15 cellular contexts compared by ENCODE assay signal in the genomic region with DNA sequence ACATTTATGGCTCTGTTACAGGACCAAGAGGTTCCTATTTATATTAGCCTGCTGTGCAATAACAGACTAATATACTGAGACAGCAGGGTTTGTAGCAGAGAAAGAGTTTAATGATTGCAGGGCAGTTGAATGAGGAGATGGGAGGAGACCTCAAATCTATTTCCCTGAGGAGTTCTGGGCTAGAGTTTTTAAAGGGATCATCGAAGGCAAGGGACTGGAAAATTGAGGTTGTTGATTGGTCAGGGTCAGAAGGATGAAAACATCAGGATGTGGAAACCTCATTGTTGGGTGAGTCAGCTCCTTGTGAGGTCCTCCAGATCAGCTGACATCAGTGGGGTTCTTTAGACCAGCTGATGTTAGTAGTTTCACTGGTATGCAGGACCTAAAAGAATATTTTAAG.
DNase-seq lines count a peak whose midpoint lies in the region; ATAC-seq and TF ChIP-seq lines count a peak whose summit lies in the region.
"Had no signal": no experiment of that assay in that cellular context is flagged by ENCODE, and none has a peak within 500 bp of the region (broad histone marks: within the 10 kb centered on the region; RNA-seq: fewer than 3 reads in every experiment).

No MANE protein-coding gene starts in this region.

- peaks cover 4% of the 10 kb centered on the region for H3K4me1 ChIP-seq in RWPE2 (ENCODE audit: insufficient read depth, poor library complexity, severe bottlenecking)
- H3K4me1 ChIP-seq in fibroblast of lung (ENCODE audit: control insufficient read depth, extremely low read depth, insufficient read depth, low read length): no peaks in the 10 kb centered on the region
- H3K4me1 ChIP-seq: esophagus squamous epithelium, right lobe of liver had no signal

- ATAC-seq in RWPE2 (ENCODE audit: low read depth) (peak; percentile 79; the same call in 2 of the 3 replicates), GM19023 (IDR thresholded peaks at IDR 0.05; ENCODE audit: unreplicated experiment) (no peak)
- ATAC-seq: naive thymus-derived CD8-positive, alpha-beta T cell; right lobe of liver had no signal

- no peaks in the 10 kb centered on the region for H4K20me1 ChIP-seq in fibroblast of lung (ENCODE audit: control insufficient read depth, extremely low read depth, insufficient read depth, low read length)

- H3K9me3 ChIP-seq in RWPE2 (ENCODE audit: severe bottlenecking): peaks cover 6% of the 10 kb centered on the region
- no peaks in the 10 kb centered on the region for H3K9me3 ChIP-seq in fibroblast of lung (ENCODE audit: control insufficient read depth, insufficient read depth, low read depth, low read length)
- H3K9me3 ChIP-seq: esophagus squamous epithelium, right lobe of liver had no signal

- H3K27me3 ChIP-seq in RWPE2 (ENCODE audit: insufficient read depth, poor library complexity, severe bottlenecking) (no peaks in the 10 kb centered on the region), fibroblast of lung (ENCODE audit: control insufficient read depth, insufficient read depth, low read length) (no peaks in the 10 kb centered on the region)
- H3K27me3 ChIP-seq: esophagus squamous epithelium, right lobe of liver had no signal

- H2AFZ ChIP-seq in fibroblast of lung (ENCODE audit: low read length): peak overlapping the region; percentile 20
- H2AFZ ChIP-seq: PC-9 had no signal

- no peak overlapping the region for H3K9ac ChIP-seq in fibroblast of lung (ENCODE audit: insufficient read depth, low read length)

- no peak overlapping the region for H3K4me2 ChIP-seq in fibroblast of lung (ENCODE audit: extremely low read depth, insufficient read depth, low read length)
- H3K4me2 ChIP-seq: PC-9 had no signal

- H3K36me3 ChIP-seq in RWPE2 (ENCODE audit: low read depth) (no peaks in the 10 kb centered on the region), fibroblast of lung (ENCODE audit: control insufficient read depth, insufficient read depth, low read length) (no peaks in the 10 kb centered on the region)
- H3K36me3 ChIP-seq: esophagus squamous epithelium, right lobe of liver had no signal

- H3K4me3 ChIP-seq in RWPE2 (ENCODE audit: severe bottlenecking) (no peak overlapping the region), fibroblast of lung (replicated peaks in 1 of 4; ENCODE audit: control extremely low read depth in 1 of 4, insufficient read depth in 1 of 4, low read depth in 3 of 4, low read length in 4 of 4) (no peak overlapping the region), retinal pigment epithelial cell (ENCODE audit: low read length) (no peak overlapping the region)
- H3K4me3 ChIP-seq: esophagus squamous epithelium, PC-9, right lobe of liver had no signal

- peak; percentile 71 for DNase-seq in GM04503 (ENCODE audit: low read depth)
- DNase-seq in RWPE2 (ENCODE audit: low spot score): no peak
- DNase-seq in fibroblast of lung (ENCODE audit: low read depth in 2 of 2): peak; percentile 87 to 93
- DNase-seq in retinal pigment epithelial cell (ENCODE audit: low read depth): peak; percentile 66
- DNase-seq in GM13976 (ENCODE audit: low spot score): no peak
- no peak for DNase-seq in germinal center (ENCODE audit: low spot score)
- DNase-seq: activated naive CD4-positive, alpha-beta T cell treated with anti-CD3 and anti-CD28 coated beads for 36 hours; esophagus squamous epithelium; Karpas-422; kidney; naive thymus-derived CD8-positive, alpha-beta T cell; NCI-H2171; PC-9; right lobe of liver had no signal

- TF ChIP-seq CTCF in RWPE2 (IDR thresholded peaks at IDR 0.05; ENCODE audit: poor library complexity, severe bottlenecking) (no peak), fibroblast of lung (conservative IDR thresholded peaks at IDR 0.05 in 1 of 2, IDR thresholded peaks at IDR 0.05 in 1 of 2; ENCODE audit: low read depth in 1 of 2, low read length in 2 of 2) (no peak), retinal pigment epithelial cell (conservative IDR thresholded peaks at IDR 0.05; ENCODE audit: low read depth, low read length) (no peak), GM13976 (IDR thresholded peaks at IDR 0.05; ENCODE audit: borderline replicate concordance, control extremely low read depth, extremely low read depth, insufficient read depth, missing control alignments) (no peak)

- no peaks in the 10 kb centered on the region for H3K79me2 ChIP-seq in fibroblast of lung (ENCODE audit: control insufficient read depth, insufficient read depth, low read length)

- in situ Hi-C loops in GM13976 (cut with MboI; ENCODE audit: low sequenced_read_pairs, unreplicated experiment): no loop called here

- no peak overlapping the region for H3K27ac ChIP-seq in RWPE2 (ENCODE audit: poor library complexity, severe bottlenecking)
- H3K27ac ChIP-seq in fibroblast of lung (ENCODE audit: insufficient read depth, low read length): peak overlapping the region; percentile 17
- H3K27ac ChIP-seq: esophagus squamous epithelium, PC-9, right lobe of liver had no signal

Comparison
In these comparisons a context has a peak if more than half of its experiments do, and no peak if none do; other contexts are left out.
1. DNase-seq: peak in GM04503 (single experiment), fibroblast of lung (2 of 2) and retinal pigment epithelial cell (single experiment); none in RWPE2 (single experiment), GM13976 (single experiment) and germinal center (single experiment).